9 cellular contexts compared by ENCODE assay signal in the genomic region with DNA sequence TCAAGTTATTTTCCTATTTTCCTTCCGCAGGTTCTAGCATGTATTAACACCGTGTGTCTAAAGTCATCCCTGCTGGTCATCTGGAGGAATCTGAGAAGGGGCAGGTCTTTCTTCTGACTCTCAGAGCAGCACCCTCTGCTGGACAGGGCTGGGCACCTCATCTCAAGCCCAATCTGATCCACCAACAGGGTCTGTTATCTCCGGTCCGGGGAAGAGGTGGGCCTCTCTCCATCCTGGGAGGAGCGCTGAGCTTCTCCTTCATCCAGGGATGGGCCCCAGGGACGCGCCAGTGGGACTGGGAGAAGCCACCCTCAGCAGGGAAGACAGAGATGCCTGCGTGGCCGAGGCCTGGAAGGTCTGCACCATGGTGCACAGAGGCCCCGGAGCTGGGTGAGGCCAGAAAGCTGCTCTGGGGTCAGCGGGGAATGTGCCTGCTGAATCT. TPM values are rescaled to one million over a fixed set of nuclear protein-coding genes. Genes with fewer than 3 reads are reported as not detected.
DNase-seq lines count a peak whose midpoint lies in the region; ATAC-seq and TF ChIP-seq lines count a peak whose summit lies in the region.
"Had no signal": no experiment of that assay in that cellular context is flagged by ENCODE, and none has a peak within 500 bp of the region (broad histone marks: within the 10 kb centered on the region; RNA-seq: fewer than 3 reads in every experiment).

No MANE protein-coding gene starts in this region.

- POLR2A ChIA-PET in PC-3 (lab: Charles Lee; ENCODE audit: unreplicated experiment) = no interaction called here

- no peak overlapping the region for H3K4me2 ChIP-seq in PC-3 (ENCODE audit: low read length)

- H3K4me3 ChIP-seq in PC-3 (ENCODE audit: low read length) = no peak overlapping the region
- no peak overlapping the region for H3K4me3 ChIP-seq in prostate gland

- DNase-seq in SKM-1 treated with dmso at 0.1 percent for 144 hours (lab: John Stamatoyannopoulos, UW; ENCODE audit: unreplicated experiment) (peak; percentile 20), SKM-1 (lab: John Stamatoyannopoulos, UW; ENCODE audit: unreplicated experiment) (no peak), PC-3 (peak; percentile 63), glutamatergic neuron (peak; percentile 74), prostate gland (ENCODE audit: low spot score) (peak; percentile 60), putamen (ENCODE audit: low spot score) (no peak)
- peak; percentile 61 for DNase-seq in activated naive CD4-positive, alpha-beta T cell treated with anti-CD3 and anti-CD28 coated beads for 36 hours

- no peaks in the 10 kb centered on the region for H3K79me2 ChIP-seq in PC-3 (ENCODE audit: low read length)

- no peaks in the 10 kb centered on the region for H3K4me1 Mint-ChIP-seq in activated naive CD4-positive, alpha-beta T cell treated with anti-CD3 and anti-CD28 coated beads for 36 hours (ENCODE audit: low read depth)
- H3K4me1 Mint-ChIP-seq in glutamatergic neuron (ENCODE audit: low read depth, unreplicated experiment) = peaks cover 3% of the 10 kb centered on the region

- H3K36me3 Mint-ChIP-seq in activated naive CD4-positive, alpha-beta T cell treated with anti-CD3 and anti-CD28 coated beads for 36 hours (ENCODE audit: low read depth) = peaks cover 1% of the 10 kb centered on the region
- no peaks in the 10 kb centered on the region for H3K36me3 Mint-ChIP-seq in glutamatergic neuron (ENCODE audit: unreplicated experiment)

- TF ChIP-seq CTCF in PC-3 (conservative IDR thresholded peaks at IDR 0.05; ENCODE audit: low read depth, low read length) (peak; percentile 78), glutamatergic neuron (IDR thresholded peaks at IDR 0.05; ENCODE audit: partially characterized antibody, unreplicated experiment) (peak; percentile 69), prostate gland (IDR thresholded peaks at IDR 0.05) (peak; percentile 59 to 82 (median 76))

- no peaks in the 10 kb centered on the region for H3K36me3 ChIP-seq in PC-3 (ENCODE audit: low read depth, low read length)
- no peaks in the 10 kb centered on the region for H3K36me3 ChIP-seq in prostate gland

- no peak overlapping the region for H3K27ac Mint-ChIP-seq in activated naive CD4-positive, alpha-beta T cell treated with anti-CD3 and anti-CD28 coated beads for 36 hours
- H3K27ac Mint-ChIP-seq in glutamatergic neuron (ENCODE audit: unreplicated experiment) = no peak overlapping the region
- H3K27ac Mint-ChIP-seq: dendritic cell treated with granulocyte-macrophage colony-stimulating factor and Interleukin-4, amounts not matched to agents 40 ng/mL and 50 ng/mL, for 4 days had no signal

- H4K20me1 ChIP-seq in PC-3 (ENCODE audit: low read length) = no peaks in the 10 kb centered on the region

- ATAC-seq in PC-3 (peak; percentile 92), HG03280 (IDR thresholded peaks at IDR 0.05; ENCODE audit: unreplicated experiment) (no peak)

- H2AFZ ChIP-seq in PC-3 (ENCODE audit: low read length) = no peak overlapping the region

- H3F3A ChIP-seq in PC-3 (ENCODE audit: low read length, unreplicated experiment) = no peaks in the 10 kb centered on the region

- no peak overlapping the region for H3K4me3 Mint-ChIP-seq in activated naive CD4-positive, alpha-beta T cell treated with anti-CD3 and anti-CD28 coated beads for 36 hours
- no peak overlapping the region for H3K4me3 Mint-ChIP-seq in glutamatergic neuron (ENCODE audit: unreplicated experiment)
- H3K4me3 Mint-ChIP-seq: dendritic cell treated with granulocyte-macrophage colony-stimulating factor and Interleukin-4, amounts not matched to agents 40 ng/mL and 50 ng/mL, for 4 days had no signal

- CTCF ChIA-PET in PC-3 (lab: Charles Lee) = no interaction called here
- CTCF ChIA-PET in activated naive CD4-positive, alpha-beta T cell treated with anti-CD3 and anti-CD28 coated beads for 36 hours (lab: Charles Lee) = no interaction called here

- no peak overlapping the region for H3K9ac ChIP-seq in PC-3 (ENCODE audit: low read length)

- H3K4me1 ChIP-seq in PC-3 (ENCODE audit: insufficient read depth, low read length) (no peaks in the 10 kb centered on the region), prostate gland (replicated peaks) (no peaks in the 10 kb centered on the region)

- intact Hi-C loops in PC-3 (cut with micrococcal nuclease) = loop anchor here (2.0 kb wide), 1 partner anchor 81 kb away; a partner anchor contains a TSS
- intact Hi-C loops in activated naive CD4-positive, alpha-beta T cell treated with anti-CD3 and anti-CD28 coated beads for 36 hours (cut with micrococcal nuclease) = no loop called here
- intact Hi-C loops in prostate gland (cut with DNase I) = no loop called here

- TF ChIP-seq POLR2A in prostate gland (IDR thresholded peaks at IDR 0.05) = no peak

- H3K9me3 ChIP-seq in PC-3 (ENCODE audit: low read length) (no peaks in the 10 kb centered on the region), prostate gland (no peaks in the 10 kb centered on the region)

- no peak overlapping the region for H3K27ac ChIP-seq in PC-3 (ENCODE audit: low read length)
- H3K27ac ChIP-seq in prostate gland = no peak overlapping the region

- BruUV-seq in PC-3 (replicated peaks; lab: Mats Ljungman, UMichigan) = no TSS peak

- no peaks in the 10 kb centered on the region for H3K27me3 ChIP-seq in PC-3 (ENCODE audit: low read length)
- H3K27me3 ChIP-seq in prostate gland (replicated peaks; ENCODE audit: insufficient read depth) = no peaks in the 10 kb centered on the region

- H3K27me3 Mint-ChIP-seq in activated naive CD4-positive, alpha-beta T cell treated with anti-CD3 and anti-CD28 coated beads for 36 hours (ENCODE audit: low read depth) = peaks cover 3% of the 10 kb centered on the region
- no peaks in the 10 kb centered on the region for H3K27me3 Mint-ChIP-seq in glutamatergic neuron (ENCODE audit: unreplicated experiment)

- H3K9me3 Mint-ChIP-seq in activated naive CD4-positive, alpha-beta T cell treated with anti-CD3 and anti-CD28 coated beads for 36 hours = peaks cover 1% of the 10 kb centered on the region
- peaks cover 2% of the 10 kb centered on the region for H3K9me3 Mint-ChIP-seq in glutamatergic neuron (ENCODE audit: unreplicated experiment)

- no peaks in the 10 kb centered on the region for H3K9me2 ChIP-seq in PC-3 (replicated peaks; ENCODE audit: low read length)

- WGBS in prostate gland = 44% methylated on average over 11 of the region's 11 CpGs

RNA-seq across cellular contexts. Expression of a gene that starts 26.0 kb away (rescaled TPM):
- total RNA-seq in PC-3 (2014; rRNA removed) (28.0 and 32.5 TPM in 2 replicates), glutamatergic neuron (ENCODE audit: unreplicated experiment) (13.3 TPM), prostate gland (10 to 100 TPM; 30.6 to 39.6 TPM)
- 10 to 100 TPM; 35.5 to 36.9 TPM for total RNA-seq in activated naive CD4-positive, alpha-beta T cell treated with anti-CD3 and anti-CD28 coated beads for 36 hours

RNA-seq across cellular contexts. Expression of a gene that starts 44.4 kb away (rescaled TPM):
- 3.5 and 4.4 TPM in 2 replicates for total RNA-seq in PC-3 (2014; rRNA removed)
- total RNA-seq in activated naive CD4-positive, alpha-beta T cell treated with anti-CD3 and anti-CD28 coated beads for 36 hours = 1 to 10 TPM; 4.5 to 5.6 TPM
- total RNA-seq in glutamatergic neuron (ENCODE audit: unreplicated experiment) = 5.2 TPM
- total RNA-seq in prostate gland = 1 to 10 TPM; 6.8 to 9.1 TPM

Comparison
In these comparisons a context has a peak if more than half of its experiments do, and no peak if none do; other contexts are left out.
1. DNase-seq: peak in SKM-1 treated with dmso at 0.1 percent for 144 hours (single experiment), PC-3 (single experiment), activated naive CD4-positive, alpha-beta T cell treated with anti-CD3 and anti-CD28 coated beads for 36 hours (single experiment), glutamatergic neuron (single experiment) and prostate gland (single experiment); none in SKM-1 (single experiment) and putamen (single experiment).
2. Peak in every context shown above with its lines, with median percentiles within 50 percentile points of each other: CTCF ChIP-seq.